9 cellular contexts compared by ENCODE assay signal in genomic region chr11:65435981-65436411, GRCh38. TPM values are rescaled to one million over a fixed set of nuclear protein-coding genes. Genes with fewer than 3 reads are reported as not detected.
DNase-seq lines count a peak whose midpoint lies in the region; ATAC-seq and TF ChIP-seq lines count a peak whose summit lies in the region.
"Had no signal": no experiment of that assay in that cellular context is flagged by ENCODE, and none has a peak within 500 bp of the region (broad histone marks: within the 10 kb centered on the region; RNA-seq: fewer than 3 reads in every experiment).

No MANE protein-coding gene starts in this region.

- no peak for DNase-seq in AG04449 (ENCODE audit: low read depth, low spot score)
- no peak for DNase-seq in epithelial cell of proximal tubule (ENCODE audit: low read depth)
- peak; percentile 22 for DNase-seq in omental fat pad (ENCODE audit: low spot score)
- no peak for DNase-seq in NCI-H1105 (lab: John Stamatoyannopoulos, UW)
- DNase-seq in pons (ENCODE audit: low spot score), result no peak
- no peak for DNase-seq in nephron progenitor cell
- DNase-seq in AML-193 (lab: John Stamatoyannopoulos, UW), result no peak
- DNase-seq: stimulated activated CD4-positive, alpha-beta T cell treated with anti-CD3 and anti-CD28 coated beads, Interleukin-12 subunit alpha, Interleukin-12 subunit beta, amount 100 ng/mL, for 4 hours had no signal

- peaks cover 38% of the 10 kb centered on the region for H3K36me3 Mint-ChIP-seq in nephron progenitor cell (ENCODE audit: low read depth)

- H3K27me3 Mint-ChIP-seq in nephron progenitor cell (ENCODE audit: low read depth, poor library complexity), result no peaks in the 10 kb centered on the region

- peak overlapping the region; percentile 13; the same call in 1 of the 2 replicates for H3K4me3 ChIP-seq in AG04449 (ENCODE audit: low read depth, low read length)
- H3K4me3 ChIP-seq in epithelial cell of proximal tubule (ENCODE audit: low read depth, low read length), result peak overlapping the region; percentile 12

- no peaks in the 10 kb centered on the region for H3K9me3 Mint-ChIP-seq in nephron progenitor cell

- H3K4me1 Mint-ChIP-seq in nephron progenitor cell, result peaks cover 24% of the 10 kb centered on the region

- no peak overlapping the region for H3K4me3 Mint-ChIP-seq in nephron progenitor cell

- peak; percentile 4 for ATAC-seq in omental fat pad (ENCODE audit: low FRiP score)

- POLR2A ChIA-PET in AG04449 (lab: Yijun Ruan, JAX), result interaction anchor here (1.1 to 3.4 kb wide), 4 partner anchors 13 to 71 kb away, joined by 4 to 35 read pairs (median 6); partner anchors contain the start of gene NEAT1

- CTCF ChIA-PET in AG04449 (lab: Yijun Ruan, JAX), result no interaction called here

- TF ChIP-seq CTCF in AG04449 (IDR thresholded peaks at IDR 0.05; ENCODE audit: insufficient read depth, low read length, missing control alignments) (no peak), epithelial cell of proximal tubule (conservative IDR thresholded peaks at IDR 0.05; ENCODE audit: low read depth, low read length) (no peak), omental fat pad (IDR thresholded peaks at IDR 0.05) (no peak), nephron progenitor cell (IDR thresholded peaks at IDR 0.05) (no peak)

- H3K27ac Mint-ChIP-seq in nephron progenitor cell, result no peak overlapping the region

TF ChIP-seq in PFSK-1, 5 proteins besides CTCF, POLR2A, EP300 and RAD21:
- TF ChIP-seq POLR2AphosphoS5 (IDR thresholded peaks at IDR 0.05; ENCODE audit: low read depth, low read length) (peak; percentile 30; the same call in 1 of the 2 replicates), FOXP2 (optimal IDR thresholded peaks at IDR 0.05; ENCODE audit: borderline replicate concordance, extremely low read depth, extremely low read length, insufficient read depth) (no peak)

RNA-seq across cellular contexts. Expression of gene NEAT1, which starts 13.4 kb away (rescaled TPM):
- polyA plus RNA-seq in PFSK-1 (2012; ENCODE audit: insufficient read length, low read depth), result 67.8 TPM
- total RNA-seq in epithelial cell of proximal tubule (6.4 and 27.0 TPM in 2 replicates), omental fat pad (1,000 to 10,000 TPM in 1 of 4 donors, 100 to 1,000 TPM in 3; 447 to 1,169 (median 678) TPM)

RNA-seq across cellular contexts. Expression of gene FRMD8, which starts 49.6 kb away (rescaled TPM):
- 62.0 TPM for polyA plus RNA-seq in PFSK-1 (2012; ENCODE audit: insufficient read length, low read depth)
- total RNA-seq in epithelial cell of proximal tubule (43.5 and 49.5 TPM in 2 replicates), omental fat pad (10 to 100 TPM; 29.2 to 77.9 (median 58.9) TPM)

RNA-seq across cellular contexts. Expression of gene SLC25A45, which starts 53.5 kb away (rescaled TPM):
- polyA plus RNA-seq in PFSK-1 (2012; ENCODE audit: insufficient read length, low read depth), result 0.99 TPM
- total RNA-seq in epithelial cell of proximal tubule (0.29 and 1.2 TPM in 2 replicates), omental fat pad (1 to 10 TPM; 4.1 to 9.2 (median 6.0) TPM)

Comparison
In these comparisons a context has a peak if more than half of its experiments do, and no peak if none do; other contexts are left out.
1. RNA of gene NEAT1, which starts 13.4 kb away (total RNA-seq): 447 to 1,169 TPM in omental fat pad; 6.4 to 27.0 TPM in epithelial cell of proximal tubule; every median in the first group is over 10 times any median in the second.